Comparison of ENCODE assay signal across 13 cellular contexts in genomic region chr1:67689267-67690017, GRCh38. TPM values are rescaled to one million over a fixed set of nuclear protein-coding genes. Genes with fewer than 3 reads are reported as not detected.
DNase-seq lines count a peak whose midpoint lies in the region; ATAC-seq and TF ChIP-seq lines count a peak whose summit lies in the region.
"Had no signal": no experiment of that assay in that cellular context is flagged by ENCODE, and none has a peak within 500 bp of the region (broad histone marks: within the 10 kb centered on the region; RNA-seq: fewer than 3 reads in every experiment).

No MANE protein-coding gene starts in this region.

- peaks cover 12 to 36% of the 10 kb centered on the region in 2 experiments for H3K4me1 ChIP-seq in HCT116 (ENCODE audit: control insufficient read depth in 1 of 2, insufficient read depth in 2 of 2, low read length in 2 of 2)
- H3K4me1 ChIP-seq in osteoblast (ENCODE audit: insufficient read depth, low read length) = peaks cover 25% of the 10 kb centered on the region

- POLR2A ChIA-PET in HCT116 (lab: Charles Lee) = interaction anchor here (1.3 to 6.3 kb wide), 3 partner anchors 12 to 70 kb away, joined by 3 to 50 read pairs (median 5); no protein-coding TSS in a partner anchor

- H3K36me3 ChIP-seq in HCT116 (ENCODE audit: control insufficient read depth in 1 of 2, insufficient read depth in 2 of 2, low read length in 2 of 2) (peaks cover 15 to 17% of the 10 kb centered on the region in 2 experiments), osteoblast (ENCODE audit: insufficient read depth, low read length) (peaks cover 25% of the 10 kb centered on the region)

- no peak overlapping the region for H2AFZ ChIP-seq in HCT116 (ENCODE audit: low read depth, low read length, poor library complexity, severe bottlenecking)
- H2AFZ ChIP-seq in osteoblast (ENCODE audit: low read length) = no peak overlapping the region

- H3K9ac ChIP-seq in HCT116 (ENCODE audit: low read length) = no peak overlapping the region

- no peak for DNase-seq in HCT116 (ENCODE audit: low read depth, low spot score)
- DNase-seq in RKO (ENCODE audit: low spot score) = peak; percentile 39
- DNase-seq in endothelial cell (ENCODE audit: low spot score) = no peak
- no peak for DNase-seq in osteoblast (ENCODE audit: insufficient read length, low spot score, missing footprints)
- no peak for DNase-seq in NCI-H2081 treated with DMSO at 0.1 percent for 48 hours (lab: John Stamatoyannopoulos, UW)
- DNase-seq in NCI-H128 (lab: John Stamatoyannopoulos, UW; ENCODE audit: unreplicated experiment) = no peak
- DNase-seq in KBM-7 = no peak
- DNase-seq: activated effector memory CD4-positive, alpha-beta T cell treated with Interleukin-2 at 50 U/mL for 16 hours; Karpas-422; naive B cell; NCI-H2029 treated with DMSO at 0.1 percent for 48 hours had no signal

- intact Hi-C loops in HCT116 (cut with micrococcal nuclease) = loop anchor here (10.0 kb wide), 3 partner anchors 125 to 695 kb away; partner anchors contain the start of gene GNG12

- no peaks in the 10 kb centered on the region for H3K9me3 ChIP-seq in HCT116 (ENCODE audit: control insufficient read depth in 1 of 2, insufficient read depth in 1 of 2, low read depth in 1 of 2, low read length in 2 of 2)
- no peaks in the 10 kb centered on the region for H3K9me3 ChIP-seq in osteoblast (ENCODE audit: low read depth, low read length)

- TF ChIP-seq RAD21 in HCT116 (IDR thresholded peaks at IDR 0.05; ENCODE audit: low read depth) = no peak

- H3K27ac ChIP-seq in HCT116 (ENCODE audit: low read depth, low read length) = no peak overlapping the region
- peak overlapping the region; percentile 93 for H3K27ac ChIP-seq in osteoblast (ENCODE audit: low read depth, low read length)
- H3K27ac ChIP-seq: C4-2B had no signal

- H3K4me2 ChIP-seq in HCT116 (ENCODE audit: low read length) (no peak overlapping the region), osteoblast (ENCODE audit: insufficient read depth, low read length) (no peak overlapping the region)

- H3K79me2 ChIP-seq in HCT116 (ENCODE audit: insufficient read depth, low read length) (peaks cover 31% of the 10 kb centered on the region), osteoblast (ENCODE audit: insufficient read depth, low read length) (peaks cover 24% of the 10 kb centered on the region)

- H3K9me3 Mint-ChIP-seq in endothelial cell (ENCODE audit: unreplicated experiment) = no peaks in the 10 kb centered on the region
- H3K9me3 Mint-ChIP-seq: naive B cell had no signal

- H4K20me1 ChIP-seq in HCT116 (ENCODE audit: insufficient read depth) (peaks cover 4% of the 10 kb centered on the region; the same call in 1 of the 2 replicates), osteoblast (ENCODE audit: insufficient read depth, low read length) (peaks cover 13% of the 10 kb centered on the region)

- H3K4me3 ChIP-seq in HCT116 (replicated peaks in 1 of 2; ENCODE audit: low read depth in 1 of 2, low read length in 2 of 2) (no peak overlapping the region), osteoblast (ENCODE audit: insufficient read depth, low read length) (peak overlapping the region; percentile 51)

- in situ Hi-C loops in KBM-7 (cut with MboI; ENCODE audit: low pct_unique_long_range_greater_than_20kb, low sequenced_read_pairs) = no loop called here

- peak overlapping the region; percentile 18 for H3K4me3 Mint-ChIP-seq in endothelial cell (ENCODE audit: unreplicated experiment)

- BruUV-seq in HCT116 (replicated peaks; lab: Mats Ljungman, UMichigan) = no TSS peak

- peak overlapping the region; percentile 79 for H3K27ac Mint-ChIP-seq in endothelial cell (ENCODE audit: unreplicated experiment)
- H3K27ac Mint-ChIP-seq: naive B cell had no signal

- H3K27me3 ChIP-seq in HCT116 (ENCODE audit: insufficient read depth, low read length) = no peaks in the 10 kb centered on the region
- no peaks in the 10 kb centered on the region for H3K27me3 ChIP-seq in osteoblast (ENCODE audit: insufficient read depth, low read length)

- TF ChIP-seq CTCF in HCT116 (IDR thresholded peaks at IDR 0.05 in 2 of 3, conservative IDR thresholded peaks at IDR 0.05 in 1 of 3; ENCODE audit: borderline replicate concordance in 1 of 3, insufficient read depth in 1 of 3, low read depth in 2 of 3, low read length in 2 of 3) (no peak), endothelial cell (IDR thresholded peaks at IDR 0.05; ENCODE audit: unreplicated experiment) (no peak), osteoblast (IDR thresholded peaks at IDR 0.05; ENCODE audit: extremely low read depth, low read depth, low read length) (no peak)

- peaks cover 16% of the 10 kb centered on the region for H3K36me3 Mint-ChIP-seq in endothelial cell (ENCODE audit: low read depth, unreplicated experiment)
- H3K36me3 Mint-ChIP-seq: naive B cell had no signal

- ATAC-seq in HCT116 = no peak
- ATAC-seq in HG03139 (IDR thresholded peaks at IDR 0.05; ENCODE audit: unreplicated experiment) = no peak

- H3K4me1 Mint-ChIP-seq in endothelial cell (ENCODE audit: unreplicated experiment) = peaks cover 30% of the 10 kb centered on the region

- TF ChIP-seq POLR2A in HCT116 (IDR thresholded peaks at IDR 0.05; ENCODE audit: borderline replicate concordance, extremely low read depth, insufficient read depth, insufficient read length) = no peak

- no peaks in the 10 kb centered on the region for H3K9me2 ChIP-seq in HCT116 (ENCODE audit: insufficient read depth)

- CTCF ChIA-PET in HCT116 (lab: Charles Lee) = interaction anchor here (0.7 to 1.4 kb wide), 3 partner anchors 11 to 128 kb away, joined by 3 to 7 read pairs (median 5); no protein-coding TSS in a partner anchor

- RAD21 ChIA-PET in HCT116 (lab: Charles Lee; ENCODE audit: low non-redundant PET in 1 of 2, low total read pairs in 2 of 2, uncharacterized antibody in 2 of 2, unreplicated experiment in 2 of 2) = no interaction called here

- peaks cover 7% of the 10 kb centered on the region for H3K27me3 Mint-ChIP-seq in endothelial cell (ENCODE audit: unreplicated experiment)
- H3K27me3 Mint-ChIP-seq: naive B cell had no signal

TF ChIP-seq in HCT116, 20 proteins besides CTCF, POLR2A, EP300 and RAD21:
- TF ChIP-seq ZBTB33 (IDR thresholded peaks at IDR 0.05; ENCODE audit: extremely low read depth, insufficient replicate concordance, low read length) (no peak), SIN3A (IDR thresholded peaks at IDR 0.05; ENCODE audit: low read depth) (0 out of 2 replicates have a peak, but pooled peaks have one; percentile 9)
TF ChIP-seq in HCT116: peak in this region for 1.

RNA-seq across cellular contexts. Expression of gene GADD45A, which starts 4.4 kb away (rescaled TPM):
- 105 TPM for total RNA-seq in HCT116 (2021; ENCODE audit: unreplicated experiment)
- polyA plus RNA-seq in HCT116 (2012) = 158 and 173 TPM in 2 replicates
- total RNA-seq in endothelial cell (ENCODE audit: unreplicated experiment) = 46.5 TPM
- 48.0 and 48.9 TPM in 2 replicates for total RNA-seq in osteoblast
